In the genomic region with DNA sequence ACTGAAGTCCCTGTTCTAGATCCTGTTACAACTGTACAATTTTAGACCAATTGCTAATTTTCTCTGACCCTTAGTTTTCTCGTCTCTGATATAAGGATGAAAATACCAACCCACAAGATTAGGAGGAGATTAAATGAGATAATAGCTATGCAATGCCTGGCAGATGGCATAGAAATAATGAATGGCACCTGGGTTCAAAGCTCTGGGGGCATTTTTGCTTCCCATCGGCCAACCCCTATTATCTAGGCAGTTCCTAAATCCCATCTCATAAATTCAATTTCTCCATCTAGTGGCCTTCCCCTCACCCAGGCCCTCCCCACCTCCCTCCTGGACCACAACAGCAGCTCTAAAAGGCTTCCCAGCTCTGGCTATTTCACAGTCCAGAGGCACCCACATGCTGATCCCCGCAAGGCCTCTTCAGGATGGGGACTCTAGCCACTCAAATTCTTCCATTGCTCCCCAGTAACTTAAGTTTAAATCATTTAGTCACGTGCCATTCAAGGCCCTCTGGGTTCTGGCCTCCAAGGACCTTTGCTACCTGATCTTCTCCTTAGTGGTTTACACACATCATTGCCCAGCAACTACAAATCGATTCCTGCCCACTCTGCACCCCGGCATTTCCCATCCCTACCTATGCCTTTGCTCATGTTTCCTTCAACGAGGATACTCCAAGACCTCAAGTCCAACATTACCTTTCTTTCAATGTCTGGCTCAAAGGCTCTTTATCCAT, we compare ENCODE assay signal across 12 cellular contexts.
DNase-seq lines count a peak whose midpoint lies in the region; ATAC-seq and TF ChIP-seq lines count a peak whose summit lies in the region.
"Had no signal": no experiment of that assay in that cellular context is flagged by ENCODE, and none has a peak within 500 bp of the region (broad histone marks: within the 10 kb centered on the region; RNA-seq: fewer than 3 reads in every experiment).

No MANE protein-coding gene starts in this region.

- H3K36me3 Mint-ChIP-seq in T-helper 1 cell treated with Interleukin-12 subunit alpha and Interleukin-12 subunit beta and Interleukin-4 antibody, amounts not matched to agents 30 μg/mL and 1 μg/mL, for 36 hours (ENCODE audit: low read depth), result peaks cover 48% of the 10 kb centered on the region
- peaks cover 64% of the 10 kb centered on the region for H3K36me3 Mint-ChIP-seq in Calu3 (ENCODE audit: insufficient read depth, unreplicated experiment)
- H3K36me3 Mint-ChIP-seq in activated naive CD4-positive, alpha-beta T cell treated with anti-CD3 and anti-CD28 coated beads, Interleukin-2, amount 50 U/mL, for 72 hours, result peaks cover 44 to 75% of the 10 kb centered on the region in 2 donors
- peaks cover 9 to 58% (median 11%) of the 10 kb centered on the region in 3 donors for H3K36me3 Mint-ChIP-seq in naive thymus-derived CD8-positive, alpha-beta T cell
- H3K36me3 Mint-ChIP-seq: type B pancreatic cell had no signal

- no peak for ATAC-seq in activated naive CD4-positive, alpha-beta T cell treated with anti-CD3 and anti-CD28 coated beads, Interleukin-2, amount 50 U/mL, for 72 hours
- no peak for ATAC-seq in naive thymus-derived CD8-positive, alpha-beta T cell
- ATAC-seq in HG03108 (IDR thresholded peaks at IDR 0.05; ENCODE audit: unreplicated experiment), result no peak

- H3K9me3 Mint-ChIP-seq in T-helper 1 cell treated with Interleukin-12 subunit alpha and Interleukin-12 subunit beta and Interleukin-4 antibody, amounts not matched to agents 30 μg/mL and 1 μg/mL, for 36 hours, result no peaks in the 10 kb centered on the region
- peaks cover 2% of the 10 kb centered on the region for H3K9me3 Mint-ChIP-seq in Calu3 (ENCODE audit: low read depth, unreplicated experiment)
- no peaks in the 10 kb centered on the region for H3K9me3 Mint-ChIP-seq in activated naive CD4-positive, alpha-beta T cell treated with anti-CD3 and anti-CD28 coated beads, Interleukin-2, amount 50 U/mL, for 72 hours
- no peaks in the 10 kb centered on the region for H3K9me3 Mint-ChIP-seq in naive thymus-derived CD8-positive, alpha-beta T cell
- H3K9me3 Mint-ChIP-seq: type B pancreatic cell had no signal

- CTCF ChIA-PET in Calu3 (lab: Charles Lee), result no interaction called here

- no TSS peak for BruUV-seq in Calu3 (replicated peaks; lab: Mats Ljungman, UMichigan)

- DNase-seq in T-helper 1 cell (no peak), Calu3 (no peak), A172 (ENCODE audit: low spot score) (no peak), AG08396 (ENCODE audit: low spot score) (no peak)
- no peak for DNase-seq in activated naive CD4-positive, alpha-beta T cell treated with anti-CD3 and anti-CD28 coated beads, Interleukin-2, amount 50 U/mL, for 72 hours (ENCODE audit: low spot score in 2 of 2)
- no peak for DNase-seq in naive thymus-derived CD8-positive, alpha-beta T cell
- DNase-seq: amygdala, NCI-H2107, NCI-H774 had no signal

- H3K27ac Mint-ChIP-seq in T-helper 1 cell treated with Interleukin-12 subunit alpha and Interleukin-12 subunit beta and Interleukin-4 antibody, amounts not matched to agents 30 μg/mL and 1 μg/mL, for 36 hours, result peak overlapping the region; percentile 58
- H3K27ac Mint-ChIP-seq in Calu3 (ENCODE audit: unreplicated experiment), result peak overlapping the region; percentile 47
- peak overlapping the region; percentile 68 to 94 for H3K27ac Mint-ChIP-seq in activated naive CD4-positive, alpha-beta T cell treated with anti-CD3 and anti-CD28 coated beads, Interleukin-2, amount 50 U/mL, for 72 hours
- H3K27ac Mint-ChIP-seq in naive thymus-derived CD8-positive, alpha-beta T cell, result peak overlapping the region in 9 of 10 donors; percentile 1 to 76 (median 46)
- H3K27ac Mint-ChIP-seq: type B pancreatic cell had no signal

- no peak overlapping the region for H3K4me3 Mint-ChIP-seq in T-helper 1 cell treated with Interleukin-12 subunit alpha and Interleukin-12 subunit beta and Interleukin-4 antibody, amounts not matched to agents 30 μg/mL and 1 μg/mL, for 36 hours
- peak overlapping the region; percentile 18 for H3K4me3 Mint-ChIP-seq in Calu3 (ENCODE audit: low read depth, unreplicated experiment)
- H3K4me3 Mint-ChIP-seq in naive thymus-derived CD8-positive, alpha-beta T cell, result peak overlapping the region in 1 of 10 donors; percentile 2
- H3K4me3 Mint-ChIP-seq: type B pancreatic cell had no signal

- no peak for TF ChIP-seq CTCF in Calu3 (IDR thresholded peaks at IDR 0.05; ENCODE audit: unreplicated experiment)

- POLR2A ChIA-PET in naive thymus-derived CD8-positive, alpha-beta T cell (lab: Charles Lee), result interaction anchor here (0.6 to 2.0 kb wide), 2 partner anchors 8 to 17 kb away, joined by 3 to 7 read pairs; no protein-coding TSS in a partner anchor

- H3K27me3 Mint-ChIP-seq in T-helper 1 cell treated with Interleukin-12 subunit alpha and Interleukin-12 subunit beta and Interleukin-4 antibody, amounts not matched to agents 30 μg/mL and 1 μg/mL, for 36 hours (ENCODE audit: low read depth), result no peaks in the 10 kb centered on the region
- no peaks in the 10 kb centered on the region for H3K27me3 Mint-ChIP-seq in Calu3 (ENCODE audit: unreplicated experiment)
- no peaks in the 10 kb centered on the region for H3K27me3 Mint-ChIP-seq in naive thymus-derived CD8-positive, alpha-beta T cell
- H3K27me3 Mint-ChIP-seq: type B pancreatic cell had no signal

- intact Hi-C loops in Calu3 (cut with micrococcal nuclease; ENCODE audit: unreplicated experiment), result no loop called here

- H3K4me1 Mint-ChIP-seq in T-helper 1 cell treated with Interleukin-12 subunit alpha and Interleukin-12 subunit beta and Interleukin-4 antibody, amounts not matched to agents 30 μg/mL and 1 μg/mL, for 36 hours (ENCODE audit: low read depth), result peaks cover 68% of the 10 kb centered on the region
- peaks cover 52% of the 10 kb centered on the region for H3K4me1 Mint-ChIP-seq in Calu3 (ENCODE audit: low read depth, unreplicated experiment)
- H3K4me1 Mint-ChIP-seq in naive thymus-derived CD8-positive, alpha-beta T cell, result peaks cover 39 to 86% (median 79%) of the 10 kb centered on the region in 4 donors
